26 cellular contexts compared by ENCODE assay signal in the genomic region with DNA sequence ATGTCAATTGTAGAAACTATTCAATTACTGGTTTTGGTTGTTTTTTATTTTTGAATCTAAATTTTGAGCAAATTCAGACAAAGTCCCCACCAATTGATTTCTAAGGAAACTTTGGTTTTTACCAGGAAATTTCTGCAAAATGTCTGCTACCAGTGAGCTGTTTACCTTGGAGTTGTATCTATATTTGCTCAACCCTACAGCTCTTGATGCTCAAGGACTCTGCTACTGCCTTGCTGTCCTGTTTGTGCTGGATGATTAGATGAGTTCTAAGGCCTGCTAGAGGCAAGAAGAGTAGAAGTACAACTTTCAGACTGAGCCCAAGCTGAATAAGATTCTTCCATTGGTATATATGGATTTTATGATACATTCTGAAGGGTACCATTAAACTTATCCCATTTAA.
"Had no signal": no experiment of that assay in that cellular context is flagged by ENCODE, and none has a peak within 500 bp of the region (broad histone marks: within the 10 kb centered on the region; RNA-seq: fewer than 3 reads in every experiment).

No MANE protein-coding gene starts in this region.

- H3K27ac ChIP-seq: ascending aorta, breast epithelium, cardiac muscle cell, colonic mucosa, epithelial cell of prostate, esophagus squamous epithelium, gastroesophageal sphincter, heart right ventricle, WERI-Rb-1 had no signal

- H3K27me3 ChIP-seq: ascending aorta, breast epithelium, cardiac muscle cell, colonic mucosa, esophagus squamous epithelium, gastroesophageal sphincter, heart right ventricle had no signal

- H3K4me3 ChIP-seq: ascending aorta, breast epithelium, cardiac muscle cell, colonic mucosa, esophagus squamous epithelium, gastroesophageal sphincter, heart right ventricle had no signal

- DNase-seq: activated B cell treated with CpG ODN at 0.5 μM for 24 hours; activated CD4-positive, alpha-beta T cell treated with anti-CD3 and anti-CD28 coated beads for 48 hours; activated CD4-positive, alpha-beta T cell treated with anti-CD3 and anti-CD28 coated beads, Interleukin-2, amount 50 U/mL, for 1 hour; activated CD4-positive, alpha-beta T cell treated with anti-CD3 and anti-CD28 coated beads, Interleukin-2, amount 50 U/mL, for 48 hours; activated CD8-positive, alpha-beta memory T cell treated with anti-CD3 and anti-CD28 coated beads for 24 hours; activated CD8-positive, alpha-beta T cell treated with anti-CD3 and anti-CD28 coated beads for 36 hours; activated gamma-delta T cell; activated naive CD4-positive, alpha-beta T cell; activated naive CD4-positive, alpha-beta T cell treated with anti-CD3 and anti-CD28 coated beads, Interleukin-2, amount 10 ng/mL, durations not matched to agents 7 days and 5 days; activated naive CD8-positive, alpha-beta T cell treated with anti-CD3 and anti-CD28 coated beads, Interleukin-2, amount 10 ng/mL, durations not matched to agents 7 days and 5 days; activated T-cell treated with anti-CD3 and anti-CD28 coated beads, Interleukin-2, amount 50 U/mL, for 1 hour; activated T-cell treated with anti-CD3 and anti-CD28 coated beads, Interleukin-2, amount 50 U/mL, for 48 hours; central memory CD4-positive, alpha-beta T cell; cerebellar nuclear complex; colonic mucosa; effector CD8-positive, alpha-beta T cell; esophagus squamous epithelium; foreskin melanocyte; heart right ventricle; T1000; WERI-Rb-1 had no signal

- H3K36me3 ChIP-seq: ascending aorta, breast epithelium, cardiac muscle cell, colonic mucosa, esophagus squamous epithelium, gastroesophageal sphincter, heart right ventricle, WERI-Rb-1 had no signal

- H3K9me3 ChIP-seq: ascending aorta, breast epithelium, colonic mucosa, esophagus squamous epithelium, gastroesophageal sphincter, heart right ventricle had no signal

- H3K4me1 ChIP-seq: ascending aorta, breast epithelium, colonic mucosa had no signal
